Comparison of ENCODE assay signal across 16 cellular contexts in the genomic region with DNA sequence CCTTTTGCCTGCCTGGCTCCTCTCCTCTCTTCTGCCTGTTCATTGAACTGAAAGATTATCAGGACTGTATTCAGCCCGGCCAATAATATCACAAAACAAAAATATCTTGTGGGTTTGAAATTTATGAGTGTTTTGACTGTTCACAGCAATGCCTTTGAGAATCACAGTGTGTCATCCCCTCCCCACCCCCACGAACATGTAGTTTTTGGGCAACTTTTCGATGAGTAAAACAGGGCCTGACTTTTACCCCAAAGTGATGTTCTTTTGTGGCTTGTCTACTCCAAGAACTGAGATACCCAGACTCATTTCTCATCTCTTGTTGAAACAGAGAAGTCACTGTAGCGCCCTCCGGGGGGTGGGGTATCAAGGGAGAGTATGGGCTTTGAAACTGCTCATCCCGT.
DNase-seq lines count a peak whose midpoint lies in the region; ATAC-seq and TF ChIP-seq lines count a peak whose summit lies in the region.
"Had no signal": no experiment of that assay in that cellular context is flagged by ENCODE, and none has a peak within 500 bp of the region (broad histone marks: within the 10 kb centered on the region; RNA-seq: fewer than 3 reads in every experiment).

No MANE protein-coding gene starts in this region.

- TF ChIP-seq CTCF in natural killer cell (IDR thresholded peaks at IDR 0.05) (no peak), gastrocnemius medialis (IDR thresholded peaks at IDR 0.05 in 4 of 5, conservative IDR thresholded peaks at IDR 0.05 in 1 of 5) (no peak), SK-N-SH (IDR thresholded peaks at IDR 0.05) (no peak)

- peak overlapping the region in 1 of 2 donors; percentile 67 for H3K27ac Mint-ChIP-seq in natural killer cell treated with Interleukin-12 subunit alpha and Interleukin-12 subunit beta and Interleukin-15 and Interleukin-18, amount 100 ng/mL, for 72 hours
- no peak overlapping the region for H3K27ac Mint-ChIP-seq in natural killer cell
- H3K27ac Mint-ChIP-seq in activated naive CD4-positive, alpha-beta T cell treated with anti-CD3 and anti-CD28 coated beads, Interleukin-2, amount 50 U/mL, for 72 hours: peak overlapping the region; percentile 75 to 90
- H3K27ac Mint-ChIP-seq: activated B cell treated with CpG ODN at 0.5 μM for 24 hours had no signal

- H3K79me2 ChIP-seq in SK-N-SH (ENCODE audit: insufficient read depth): no peaks in the 10 kb centered on the region

- no peak overlapping the region for H3K4me2 ChIP-seq in SK-N-SH

- no peak for TF ChIP-seq POLR2A in gastrocnemius medialis (IDR thresholded peaks at IDR 0.05)

- H3K4me1 ChIP-seq in gastrocnemius medialis: peaks cover 7 to 20% of the 10 kb centered on the region in 2 donors
- no peaks in the 10 kb centered on the region; a peak in 1 of 4 replicates for H3K4me1 ChIP-seq in SK-N-SH (ENCODE audit: control insufficient read depth in 1 of 2, insufficient read depth in 2 of 2, low read depth in 1 of 2, low read length in 1 of 2)
- H3K4me1 ChIP-seq: uterus had no signal

- H3K9me2 ChIP-seq in SK-N-SH: no peaks in the 10 kb centered on the region

- H3K4me3 ChIP-seq in gastrocnemius medialis (no peak overlapping the region), SK-N-SH (ENCODE audit: low read depth in 2 of 2, low read length in 1 of 2) (no peak overlapping the region)
- H3K4me3 ChIP-seq: cardiac muscle cell, ovary, uterus had no signal

- TF ChIP-seq RAD21 in SK-N-SH (IDR thresholded peaks at IDR 0.05; ENCODE audit: low read length): no peak

- H3K27me3 Mint-ChIP-seq in natural killer cell treated with Interleukin-12 subunit alpha and Interleukin-12 subunit beta and Interleukin-15 and Interleukin-18, amount 100 ng/mL, for 72 hours: peaks cover 17 to 22% of the 10 kb centered on the region in 2 donors
- H3K27me3 Mint-ChIP-seq in natural killer cell (ENCODE audit: low read depth in 2 of 2): peaks cover 13 to 27% of the 10 kb centered on the region in 2 donors

- no peaks in the 10 kb centered on the region for H3K9me3 Mint-ChIP-seq in natural killer cell treated with Interleukin-12 subunit alpha and Interleukin-12 subunit beta and Interleukin-15 and Interleukin-18, amount 100 ng/mL, for 72 hours
- H3K9me3 Mint-ChIP-seq in natural killer cell: no peaks in the 10 kb centered on the region
- peaks cover 3 to 9% of the 10 kb centered on the region in 2 donors for H3K9me3 Mint-ChIP-seq in activated naive CD4-positive, alpha-beta T cell treated with anti-CD3 and anti-CD28 coated beads, Interleukin-2, amount 50 U/mL, for 72 hours
- H3K9me3 Mint-ChIP-seq: activated B cell treated with CpG ODN at 0.5 μM for 24 hours had no signal

- H3K27ac ChIP-seq in gastrocnemius medialis (no peak overlapping the region), SK-N-SH (ENCODE audit: low read depth in 2 of 2, low read length in 1 of 2) (no peak overlapping the region)
- H3K27ac ChIP-seq: cardiac muscle cell, ovary, uterus had no signal

- POLR2A ChIA-PET in SK-N-SH (lab: Yijun Ruan, JAX): no interaction called here

- H3K9me3 ChIP-seq in gastrocnemius medialis (no peaks in the 10 kb centered on the region), SK-N-SH (no peaks in the 10 kb centered on the region)
- H3K9me3 ChIP-seq: ovary, uterus had no signal

- no peak overlapping the region for H3K9ac ChIP-seq in SK-N-SH

- DNase-seq in natural killer cell treated with Interleukin-12 subunit alpha and Interleukin-12 subunit beta and Interleukin-15 and Interleukin-18, amount 100 ng/mL, for 72 hours (ENCODE audit: low spot score): no peak
- DNase-seq in natural killer cell (no peak), gastrocnemius medialis (no peak), SK-N-SH (no peak), NCI-H1092 treated with DMSO at 0.1 percent for 48 hours (lab: John Stamatoyannopoulos, UW) (no peak)
- peak; percentile 59 to 75 for DNase-seq in activated naive CD4-positive, alpha-beta T cell treated with anti-CD3 and anti-CD28 coated beads, Interleukin-2, amount 50 U/mL, for 72 hours (ENCODE audit: low spot score in 2 of 2)
- DNase-seq in stimulated activated CD4-positive, alpha-beta T cell treated with anti-CD3 and anti-CD28 coated beads, Interleukin-4, amount 100 ng/mL, for 1 hour: peak; percentile 52
- DNase-seq: activated B cell treated with CpG ODN at 0.5 μM for 24 hours, Karpas-422, NCI-H1417 treated with DMSO at 0.1 percent for 48 hours, NCI-H226, ovary, uterus had no signal

- no peaks in the 10 kb centered on the region for H3F3A ChIP-seq in SK-N-SH (replicated peaks; ENCODE audit: insufficient read depth)

- H3K36me3 Mint-ChIP-seq in natural killer cell treated with Interleukin-12 subunit alpha and Interleukin-12 subunit beta and Interleukin-15 and Interleukin-18, amount 100 ng/mL, for 72 hours: peaks cover 14% of the 10 kb centered on the region
- H3K36me3 Mint-ChIP-seq in natural killer cell: no peaks in the 10 kb centered on the region
- peaks cover 5 to 43% of the 10 kb centered on the region in 2 donors for H3K36me3 Mint-ChIP-seq in activated naive CD4-positive, alpha-beta T cell treated with anti-CD3 and anti-CD28 coated beads, Interleukin-2, amount 50 U/mL, for 72 hours

- H2AFZ ChIP-seq in SK-N-SH (ENCODE audit: low read depth): no peak overlapping the region

- no peak for TF ChIP-seq EP300 in SK-N-SH (IDR thresholded peaks at IDR 0.05; ENCODE audit: borderline replicate concordance in 1 of 2, low read depth in 1 of 2, low read length in 1 of 2)

- 51% methylated on average over 6 of the region's 6 CpGs for WGBS in SK-N-SH (ENCODE audit: low lambda C conversion rate)

- H3K36me3 ChIP-seq in gastrocnemius medialis: no peaks in the 10 kb centered on the region
- no peaks in the 10 kb centered on the region for H3K36me3 ChIP-seq in SK-N-SH (replicated peaks in 1 of 2; ENCODE audit: control insufficient read depth in 1 of 2, insufficient read depth in 2 of 2, low read length in 1 of 2)
- H3K36me3 ChIP-seq: cardiac muscle cell, ovary, uterus had no signal

- H3K4me3 Mint-ChIP-seq in natural killer cell treated with Interleukin-12 subunit alpha and Interleukin-12 subunit beta and Interleukin-15 and Interleukin-18, amount 100 ng/mL, for 72 hours: peak overlapping the region; percentile 58
- no peak overlapping the region for H3K4me3 Mint-ChIP-seq in natural killer cell
- H3K4me3 Mint-ChIP-seq: activated B cell treated with CpG ODN at 0.5 μM for 24 hours had no signal

- CTCF ChIA-PET in SK-N-SH (lab: Yijun Ruan, JAX): no interaction called here

- ATAC-seq in natural killer cell treated with Interleukin-12 subunit alpha and Interleukin-12 subunit beta and Interleukin-15 and Interleukin-18, amount 100 ng/mL, for 72 hours: peak; percentile 40 to 69
- no peak for ATAC-seq in natural killer cell
- ATAC-seq in activated naive CD4-positive, alpha-beta T cell treated with anti-CD3 and anti-CD28 coated beads, Interleukin-2, amount 50 U/mL, for 72 hours: peak; percentile 60 to 71
- no peak for ATAC-seq in HG03520 (IDR thresholded peaks at IDR 0.05; ENCODE audit: unreplicated experiment)
- no peak for ATAC-seq in gastrocnemius medialis
- ATAC-seq: Right ventricle myocardium inferior had no signal

- H3K4me1 Mint-ChIP-seq in natural killer cell treated with Interleukin-12 subunit alpha and Interleukin-12 subunit beta and Interleukin-15 and Interleukin-18, amount 100 ng/mL, for 72 hours (ENCODE audit: low read depth in 2 of 2): peaks cover 10 to 38% of the 10 kb centered on the region in 2 donors
- H3K4me1 Mint-ChIP-seq in natural killer cell: peaks cover 6 to 8% of the 10 kb centered on the region in 2 donors

- intact Hi-C loops in natural killer cell (cut with micrococcal nuclease) (no loop called here), gastrocnemius medialis (cut with DNase I; ENCODE audit: low total_unique reads) (loop anchor here (5.0 to 10.0 kb wide), 2 partner anchors 150 to 827 kb away; a partner anchor contains a TSS)

- H4K20me1 ChIP-seq in SK-N-SH (ENCODE audit: insufficient read depth): no peaks in the 10 kb centered on the region

- no peaks in the 10 kb centered on the region for H3K27me3 ChIP-seq in gastrocnemius medialis
- no peaks in the 10 kb centered on the region for H3K27me3 ChIP-seq in SK-N-SH (ENCODE audit: insufficient read depth)
- H3K27me3 ChIP-seq: cardiac muscle cell, ovary, uterus had no signal

- in situ Hi-C loops in gastrocnemius medialis (cut with MboI; ENCODE audit: low sequenced_read_pairs in 4 of 4): loop anchor here in 2 of 4 donors (10.0 to 25.0 kb wide), 2 partner anchors 270 to 663 kb away; no protein-coding TSS in a partner anchor

TF ChIP-seq in SK-N-SH, 30 proteins besides CTCF, POLR2A, EP300 and RAD21 (continues in another document):
- TF ChIP-seq POLR2AphosphoS5 (IDR thresholded peaks at IDR 0.05; ENCODE audit: low read depth, low read length) (no peak), MXI1 (IDR thresholded peaks at IDR 0.05; ENCODE audit: low read depth, low read length) (no peak), NRF1 (IDR thresholded peaks at IDR 0.05; ENCODE audit: low read depth, low read length) (no peak), CHD2 (IDR thresholded peaks at IDR 0.05; ENCODE audit: low read length, partially characterized antibody) (no peak)
- TF ChIP-seq, protein P1, sequence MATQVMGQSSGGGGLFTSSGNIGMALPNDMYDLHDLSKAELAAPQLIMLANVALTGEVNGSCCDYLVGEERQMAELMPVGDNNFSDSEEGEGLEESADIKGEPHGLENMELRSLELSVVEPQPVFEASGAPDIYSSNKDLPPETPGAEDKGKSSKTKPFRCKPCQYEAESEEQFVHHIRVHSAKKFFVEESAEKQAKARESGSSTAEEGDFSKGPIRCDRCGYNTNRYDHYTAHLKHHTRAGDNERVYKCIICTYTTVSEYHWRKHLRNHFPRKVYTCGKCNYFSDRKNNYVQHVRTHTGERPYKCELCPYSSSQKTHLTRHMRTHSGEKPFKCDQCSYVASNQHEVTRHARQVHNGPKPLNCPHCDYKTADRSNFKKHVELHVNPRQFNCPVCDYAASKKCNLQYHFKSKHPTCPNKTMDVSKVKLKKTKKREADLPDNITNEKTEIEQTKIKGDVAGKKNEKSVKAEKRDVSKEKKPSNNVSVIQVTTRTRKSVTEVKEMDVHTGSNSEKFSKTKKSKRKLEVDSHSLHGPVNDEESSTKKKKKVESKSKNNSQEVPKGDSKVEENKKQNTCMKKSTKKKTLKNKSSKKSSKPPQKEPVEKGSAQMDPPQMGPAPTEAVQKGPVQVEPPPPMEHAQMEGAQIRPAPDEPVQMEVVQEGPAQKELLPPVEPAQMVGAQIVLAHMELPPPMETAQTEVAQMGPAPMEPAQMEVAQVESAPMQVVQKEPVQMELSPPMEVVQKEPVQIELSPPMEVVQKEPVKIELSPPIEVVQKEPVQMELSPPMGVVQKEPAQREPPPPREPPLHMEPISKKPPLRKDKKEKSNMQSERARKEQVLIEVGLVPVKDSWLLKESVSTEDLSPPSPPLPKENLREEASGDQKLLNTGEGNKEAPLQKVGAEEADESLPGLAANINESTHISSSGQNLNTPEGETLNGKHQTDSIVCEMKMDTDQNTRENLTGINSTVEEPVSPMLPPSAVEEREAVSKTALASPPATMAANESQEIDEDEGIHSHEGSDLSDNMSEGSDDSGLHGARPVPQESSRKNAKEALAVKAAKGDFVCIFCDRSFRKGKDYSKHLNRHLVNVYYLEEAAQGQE (IDR thresholded peaks at IDR 0.05; ENCODE audit: low read depth, low read length): no peak

Comparison
In these comparisons a context has a peak if more than half of its experiments do, and no peak if none do; other contexts are left out.
1. ATAC-seq: peak in natural killer cell treated with Interleukin-12 subunit alpha and Interleukin-12 subunit beta and Interleukin-15 and Interleukin-18, amount 100 ng/mL, for 72 hours (2 of 2) and activated naive CD4-positive, alpha-beta T cell treated with anti-CD3 and anti-CD28 coated beads, Interleukin-2, amount 50 U/mL, for 72 hours (2 of 2); none in natural killer cell (0 of 3), HG03520 (single experiment) and gastrocnemius medialis (0 of 2).
2. DNase-seq: peak in activated naive CD4-positive, alpha-beta T cell treated with anti-CD3 and anti-CD28 coated beads, Interleukin-2, amount 50 U/mL, for 72 hours (2 of 2) and stimulated activated CD4-positive, alpha-beta T cell treated with anti-CD3 and anti-CD28 coated beads, Interleukin-4, amount 100 ng/mL, for 1 hour (single experiment); none in natural killer cell treated with Interleukin-12 subunit alpha and Interleukin-12 subunit beta and Interleukin-15 and Interleukin-18, amount 100 ng/mL, for 72 hours (single experiment), natural killer cell (single experiment), gastrocnemius medialis (0 of 2), SK-N-SH (single experiment) and NCI-H1092 treated with DMSO at 0.1 percent for 48 hours (single experiment).
3. H3K27ac Mint-ChIP-seq: peak in activated naive CD4-positive, alpha-beta T cell treated with anti-CD3 and anti-CD28 coated beads, Interleukin-2, amount 50 U/mL, for 72 hours (2 of 2); none in natural killer cell (0 of 2).